Comparison of ENCODE assay signal across 9 cellular contexts in genomic region chr22:26481694-26482093, GRCh38. TPM values are rescaled to one million over a fixed set of nuclear protein-coding genes. Genes with fewer than 3 reads are reported as not detected.
DNase-seq lines count a peak whose midpoint lies in the region; ATAC-seq and TF ChIP-seq lines count a peak whose summit lies in the region.
"Had no signal": no experiment of that assay in that cellular context is flagged by ENCODE, and none has a peak within 500 bp of the region (broad histone marks: within the 10 kb centered on the region; RNA-seq: fewer than 3 reads in every experiment).

No MANE protein-coding gene starts in this region.

- peaks cover 35% of the 10 kb centered on the region for H3K36me3 Mint-ChIP-seq in activated naive CD4-positive, alpha-beta T cell treated with anti-CD3 and anti-CD28 coated beads, Interleukin-2, amount 10 ng/mL, durations not matched to agents 7 days and 5 days

- POLR2A ChIA-PET in OCI-LY7 (lab: Charles Lee): interaction anchor here (0.6 to 6.0 kb wide), 13 partner anchors 10 to 191 kb away, joined by 3 to 34 read pairs (median 3); partner anchors contain the start of gene TFIP11

- DNase-seq in activated naive CD4-positive, alpha-beta T cell treated with anti-CD3 and anti-CD28 coated beads, Interleukin-2, amount 10 ng/mL, durations not matched to agents 7 days and 5 days: no peak
- no peak for DNase-seq in activated naive CD4-positive, alpha-beta T cell treated with anti-CD3 and anti-CD28 coated beads, Interleukin-2, amount 50 U/mL, for 16 hours
- DNase-seq in OCI-LY7 (ENCODE audit: low spot score): peak; percentile 48
- no peak for DNase-seq in esophagus squamous epithelium (lab: John Stamatoyannopoulos, UW)
- DNase-seq in superior temporal gyrus (ENCODE audit: extremely low spot score): peak; percentile 45
- DNase-seq in putamen (ENCODE audit: low spot score): no peak
- DNase-seq: NCI-H1436 had no signal

- TF ChIP-seq CTCF in OCI-LY7 (conservative IDR thresholded peaks at IDR 0.05; ENCODE audit: low read length): 0 out of 2 replicates have a peak, but pooled peaks have one; percentile 30
- no peak for TF ChIP-seq CTCF in esophagus squamous epithelium (IDR thresholded peaks at IDR 0.05)

- 56 to 80% methylated on average over 4 of the region's 4 CpGs for WGBS in esophagus squamous epithelium, 2 donors

- H3K4me2 ChIP-seq in OCI-LY7 (ENCODE audit: low read length): peak overlapping the region; percentile 85

- peak overlapping the region; percentile 95 for H3K27ac ChIP-seq in OCI-LY7 (ENCODE audit: low read depth, low read length, poor library complexity, severe bottlenecking)
- peak overlapping the region in 3 of 4 donors; percentile 11 to 54 (median 26) for H3K27ac ChIP-seq in esophagus squamous epithelium

- no peak for ATAC-seq in GM18873 (IDR thresholded peaks at IDR 0.05; ENCODE audit: low FRiP score, unreplicated experiment)
- no peak for ATAC-seq in GM21526 (IDR thresholded peaks at IDR 0.05; ENCODE audit: low FRiP score, unreplicated experiment)

- H2AFZ ChIP-seq in OCI-LY7 (ENCODE audit: low read length): peak overlapping the region; percentile 1; the same call in 1 of the 2 replicates

- H4K20me1 ChIP-seq in OCI-LY7 (ENCODE audit: insufficient read depth, low read length): peaks cover 7% of the 10 kb centered on the region; the same call in 1 of the 2 replicates

- no peaks in the 10 kb centered on the region for H3K27me3 Mint-ChIP-seq in activated naive CD4-positive, alpha-beta T cell treated with anti-CD3 and anti-CD28 coated beads, Interleukin-2, amount 10 ng/mL, durations not matched to agents 7 days and 5 days

- CTCF ChIA-PET in activated naive CD4-positive, alpha-beta T cell treated with anti-CD3 and anti-CD28 coated beads, Interleukin-2, amount 10 ng/mL, durations not matched to agents 7 days and 5 days (lab: Charles Lee): interaction anchor here (0.9 to 2.1 kb wide), 5 partner anchors 20 to 197 kb away, joined by 3 to 10 read pairs (median 6); no protein-coding TSS in a partner anchor
- CTCF ChIA-PET in OCI-LY7 (lab: Charles Lee; ENCODE audit: unreplicated experiment): interaction anchor here (0.5 to 0.7 kb wide), 3 partner anchors 50 to 161 kb away, joined by 3 read pairs; no protein-coding TSS in a partner anchor

- peaks cover 82% of the 10 kb centered on the region for H3K4me1 Mint-ChIP-seq in activated naive CD4-positive, alpha-beta T cell treated with anti-CD3 and anti-CD28 coated beads, Interleukin-2, amount 10 ng/mL, durations not matched to agents 7 days and 5 days

- no peaks in the 10 kb centered on the region for H3K27me3 ChIP-seq in esophagus squamous epithelium

- H3K36me3 ChIP-seq in OCI-LY7 (ENCODE audit: insufficient read depth, low read length): peaks cover 36% of the 10 kb centered on the region
- peaks cover 0 to 16% (median 10%) of the 10 kb centered on the region in 3 donors for H3K36me3 ChIP-seq in esophagus squamous epithelium

- H3K9me2 ChIP-seq in OCI-LY7 (ENCODE audit: insufficient read depth, low read length): no peaks in the 10 kb centered on the region

- no peak overlapping the region for H3K27ac Mint-ChIP-seq in activated naive CD4-positive, alpha-beta T cell treated with anti-CD3 and anti-CD28 coated beads, Interleukin-2, amount 10 ng/mL, durations not matched to agents 7 days and 5 days

- H3K9me3 Mint-ChIP-seq in activated naive CD4-positive, alpha-beta T cell treated with anti-CD3 and anti-CD28 coated beads, Interleukin-2, amount 10 ng/mL, durations not matched to agents 7 days and 5 days: no peaks in the 10 kb centered on the region

- H3K79me2 ChIP-seq in OCI-LY7 (ENCODE audit: insufficient read depth, low read depth, low read length): peaks cover 94% of the 10 kb centered on the region

- intact Hi-C loops in OCI-LY7 (cut with micrococcal nuclease; ENCODE audit: unreplicated experiment): loop anchor here (2.0 kb wide), 1 partner anchor 191 kb away; no protein-coding TSS in a partner anchor
- intact Hi-C loops in esophagus squamous epithelium (cut with DNase I): no loop called here

- BruUV-seq in OCI-LY7 (replicated peaks; lab: Mats Ljungman, UMichigan): no TSS peak

- H3K9me3 ChIP-seq in OCI-LY7 (ENCODE audit: low read length) (no peaks in the 10 kb centered on the region), esophagus squamous epithelium (no peaks in the 10 kb centered on the region)

- H3K4me1 ChIP-seq in OCI-LY7 (ENCODE audit: insufficient read depth, low read length, poor library complexity, severe bottlenecking) (peaks cover 83% of the 10 kb centered on the region), esophagus squamous epithelium (peaks cover 38 to 80% (median 56%) of the 10 kb centered on the region in 3 donors)

- H3K4me3 ChIP-seq in OCI-LY7 (ENCODE audit: low read depth, low read length, poor library complexity, severe bottlenecking) (peak overlapping the region; percentile 86), esophagus squamous epithelium (no peak overlapping the region)

- TF ChIP-seq POLR2A in esophagus squamous epithelium (IDR thresholded peaks at IDR 0.05): no peak

- H3K4me3 Mint-ChIP-seq in activated naive CD4-positive, alpha-beta T cell treated with anti-CD3 and anti-CD28 coated beads, Interleukin-2, amount 10 ng/mL, durations not matched to agents 7 days and 5 days: peak overlapping the region; percentile 92

RNA-seq across cellular contexts. Expression of gene HPS4, which starts 1.9 kb away (rescaled TPM):
- 64.8 and 77.4 TPM in 2 replicates for total RNA-seq in OCI-LY7 (2014; rRNA removed; shearing (Covaris generic))
- total RNA-seq in OCI-LY7 (2022): 89.6 and 107 TPM in 2 replicates
- 10 to 100 TPM; 21.9 to 28.5 (median 24.5) TPM for total RNA-seq in esophagus squamous epithelium

RNA-seq across cellular contexts. Expression of gene SRRD, which starts 2.0 kb away (rescaled TPM):
- total RNA-seq in OCI-LY7 (2014; rRNA removed; shearing (Covaris generic)): 20.7 and 23.1 TPM in 2 replicates
- total RNA-seq in OCI-LY7 (2022) (33.0 and 36.6 TPM in 2 replicates), esophagus squamous epithelium (10 to 100 TPM; 11.4 to 27.3 (median 13.6) TPM)

RNA-seq across cellular contexts. Expression of gene TFIP11, which starts 30.6 kb away (rescaled TPM):
- total RNA-seq in OCI-LY7 (2014; rRNA removed; shearing (Covaris generic)): 39.6 and 45.2 TPM in 2 replicates
- total RNA-seq in OCI-LY7 (2022) (52.3 and 54.5 TPM in 2 replicates), esophagus squamous epithelium (10 to 100 TPM; 21.6 to 27.1 (median 25.8) TPM)

RNA-seq across cellular contexts. Expression of gene ASPHD2, which starts 52.6 kb away (rescaled TPM):
- total RNA-seq in OCI-LY7 (2014; rRNA removed; shearing (Covaris generic)): 5.8 and 6.5 TPM in 2 replicates
- total RNA-seq in OCI-LY7 (2022) (5.5 and 6.1 TPM in 2 replicates), esophagus squamous epithelium (1 to 10 TPM; 1.3 to 2.1 (median 2.0) TPM)

Comparison
In these comparisons a context has a peak if more than half of its experiments do, and no peak if none do; other contexts are left out.
1. DNase-seq: peak in OCI-LY7 (single experiment) and superior temporal gyrus (single experiment); none in activated naive CD4-positive, alpha-beta T cell treated with anti-CD3 and anti-CD28 coated beads, Interleukin-2, amount 10 ng/mL, durations not matched to agents 7 days and 5 days (single experiment), activated naive CD4-positive, alpha-beta T cell treated with anti-CD3 and anti-CD28 coated beads, Interleukin-2, amount 50 U/mL, for 16 hours (single experiment), esophagus squamous epithelium (single experiment) and putamen (single experiment).